In the genomic region with DNA sequence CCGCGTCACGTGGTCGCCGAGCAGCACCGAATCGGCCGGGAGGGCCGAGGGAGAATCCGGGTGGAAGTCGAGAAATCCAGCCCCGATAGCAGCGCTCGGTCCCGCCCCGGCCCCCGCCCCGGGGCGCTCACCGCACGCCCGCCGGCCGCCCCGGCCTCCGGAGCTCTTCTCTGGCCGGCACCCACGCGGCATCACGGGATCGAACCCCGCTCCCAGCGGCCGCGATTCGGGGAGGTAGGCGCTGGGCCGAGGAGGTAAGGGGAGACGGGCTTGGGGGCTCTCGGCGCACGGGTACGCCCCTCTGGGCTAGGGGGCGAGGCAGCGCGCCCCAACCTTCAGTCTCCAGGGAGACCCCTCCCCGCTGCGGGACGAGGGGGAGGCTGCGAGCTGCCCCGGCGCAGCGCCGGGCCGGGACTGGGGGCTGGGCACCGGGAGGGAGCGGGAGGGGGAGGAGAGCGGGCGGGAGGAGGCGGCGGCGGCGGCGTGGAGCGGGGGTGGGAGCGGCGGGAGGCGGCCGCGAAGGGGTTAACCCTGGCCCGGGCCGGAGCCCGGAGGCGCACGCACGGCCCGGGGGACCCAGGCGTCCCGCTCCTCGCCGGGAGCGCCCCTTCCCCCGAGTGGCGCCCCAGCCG, we compare ENCODE assay signal across 1 cellular context.
A peak's percentile ranks its signal among the peaks of the same experiment; 100 is the strongest.
TF ChIP-seq lines count a peak whose summit lies in the region.

No MANE protein-coding gene starts in this region.

TF ChIP-seq in HEK293, 187 proteins besides CTCF, POLR2A, EP300 and RAD21 (continued from another document):
- TF ChIP-seq, protein P1, sequence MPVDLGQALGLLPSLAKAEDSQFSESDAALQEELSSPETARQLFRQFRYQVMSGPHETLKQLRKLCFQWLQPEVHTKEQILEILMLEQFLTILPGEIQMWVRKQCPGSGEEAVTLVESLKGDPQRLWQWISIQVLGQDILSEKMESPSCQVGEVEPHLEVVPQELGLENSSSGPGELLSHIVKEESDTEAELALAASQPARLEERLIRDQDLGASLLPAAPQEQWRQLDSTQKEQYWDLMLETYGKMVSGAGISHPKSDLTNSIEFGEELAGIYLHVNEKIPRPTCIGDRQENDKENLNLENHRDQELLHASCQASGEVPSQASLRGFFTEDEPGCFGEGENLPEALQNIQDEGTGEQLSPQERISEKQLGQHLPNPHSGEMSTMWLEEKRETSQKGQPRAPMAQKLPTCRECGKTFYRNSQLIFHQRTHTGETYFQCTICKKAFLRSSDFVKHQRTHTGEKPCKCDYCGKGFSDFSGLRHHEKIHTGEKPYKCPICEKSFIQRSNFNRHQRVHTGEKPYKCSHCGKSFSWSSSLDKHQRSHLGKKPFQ (tag by site-specific recombination; IDR thresholded peaks at IDR 0.05) = no peak
- TF ChIP-seq GFI1B (tag by site-specific recombination; IDR thresholded peaks at IDR 0.05) (no peak), ZBTB17 (tag by site-specific recombination; IDR thresholded peaks at IDR 0.05) (peak; percentile 56; the same call in 1 of the 2 replicates), ZNF211 (tag by site-specific recombination; IDR thresholded peaks at IDR 0.05; ENCODE audit: low read depth) (no peak), ZFP41 (tag by site-specific recombination; IDR thresholded peaks at IDR 0.05; ENCODE audit: borderline replicate concordance) (no peak), ZNF274 (IDR thresholded peaks at IDR 0.05; ENCODE audit: low read length) (no peak), ZNF274 (tag by site-specific recombination; IDR thresholded peaks at IDR 0.05; ENCODE audit: borderline replicate concordance) (no peak), ZNF114 (tag by site-specific recombination; IDR thresholded peaks at IDR 0.05) (no peak), PRDM2 (tag by site-specific recombination; IDR thresholded peaks at IDR 0.05; ENCODE audit: borderline replicate concordance) (no peak), ZNF777 (tag by site-specific recombination; IDR thresholded peaks at IDR 0.05; ENCODE audit: borderline replicate concordance) (no peak), ZSCAN30 (tag by site-specific recombination; IDR thresholded peaks at IDR 0.05) (0 out of 2 replicates have a peak, but pooled peaks have one; percentile 46), PATZ1 (tag by site-specific recombination; IDR thresholded peaks at IDR 0.05) (no peak), ZBTB8A (tag by site-specific recombination; IDR thresholded peaks at IDR 0.05) (peak; percentile 69), ZNF530 (tag by site-specific recombination; IDR thresholded peaks at IDR 0.05; ENCODE audit: low read depth) (no peak), BCL6B (tag by site-specific recombination; IDR thresholded peaks at IDR 0.05) (no peak), SETDB1 (IDR thresholded peaks at IDR 0.05; ENCODE audit: insufficient read length, low read length) (no peak), ZNF23 (tag by site-specific recombination; IDR thresholded peaks at IDR 0.05; ENCODE audit: borderline replicate concordance) (no peak), ZNF416 (tag by site-specific recombination; IDR thresholded peaks at IDR 0.05) (no peak), INSM2 (tag by site-specific recombination; IDR thresholded peaks at IDR 0.05) (no peak), ELK4 (IDR thresholded peaks at IDR 0.05; ENCODE audit: borderline replicate concordance, low read depth, low read length) (no peak), HOXA7 (CRISPR knock-in tag; IDR thresholded peaks at IDR 0.05; ENCODE audit: borderline replicate concordance) (no peak), ZFP69B (tag by site-specific recombination; IDR thresholded peaks at IDR 0.05) (0 out of 2 replicates have a peak, but pooled peaks have one; percentile 17), ZNF175 (tag by site-specific recombination; IDR thresholded peaks at IDR 0.05) (no peak), ZNF768 (tag by site-specific recombination; IDR thresholded peaks at IDR 0.05) (no peak), ZNF391 (tag by site-specific recombination; IDR thresholded peaks at IDR 0.05; ENCODE audit: borderline replicate concordance, low read depth) (peak; percentile 48; the same call in 1 of the 2 replicates), SP7 (tag by site-specific recombination; IDR thresholded peaks at IDR 0.05) (no peak), ZNF521 (tag by site-specific recombination; IDR thresholded peaks at IDR 0.05) (no peak), ZNF658 (tag by site-specific recombination; IDR thresholded peaks at IDR 0.05) (no peak), ZNF202 (tag by site-specific recombination; IDR thresholded peaks at IDR 0.05; ENCODE audit: borderline replicate concordance) (0 out of 2 replicates have a peak, but pooled peaks have one; percentile 30), ZNF404 (tag by site-specific recombination; IDR thresholded peaks at IDR 0.05) (no peak), ZNF19 (tag by site-specific recombination; IDR thresholded peaks at IDR 0.05; ENCODE audit: low read depth) (no peak), ZFHX2 (tag by site-specific recombination; conservative IDR thresholded peaks at IDR 0.05) (peak; percentile 79), ZNF513 (tag by site-specific recombination; IDR thresholded peaks at IDR 0.05) (no peak)
- TF ChIP-seq, protein P2, sequence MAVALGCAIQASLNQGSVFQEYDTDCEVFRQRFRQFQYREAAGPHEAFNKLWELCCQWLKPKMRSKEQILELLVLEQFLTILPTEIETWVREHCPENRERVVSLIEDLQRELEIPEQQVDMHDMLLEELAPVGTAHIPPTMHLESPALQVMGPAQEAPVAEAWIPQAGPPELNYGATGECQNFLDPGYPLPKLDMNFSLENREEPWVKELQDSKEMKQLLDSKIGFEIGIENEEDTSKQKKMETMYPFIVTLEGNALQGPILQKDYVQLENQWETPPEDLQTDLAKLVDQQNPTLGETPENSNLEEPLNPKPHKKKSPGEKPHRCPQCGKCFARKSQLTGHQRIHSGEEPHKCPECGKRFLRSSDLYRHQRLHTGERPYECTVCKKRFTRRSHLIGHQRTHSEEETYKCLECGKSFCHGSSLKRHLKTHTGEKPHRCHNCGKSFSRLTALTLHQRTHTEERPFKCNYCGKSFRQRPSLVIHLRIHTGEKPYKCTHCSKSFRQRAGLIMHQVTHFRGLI (tag by site-specific recombination; IDR thresholded peaks at IDR 0.05) = no peak
- TF ChIP-seq, protein P3, sequence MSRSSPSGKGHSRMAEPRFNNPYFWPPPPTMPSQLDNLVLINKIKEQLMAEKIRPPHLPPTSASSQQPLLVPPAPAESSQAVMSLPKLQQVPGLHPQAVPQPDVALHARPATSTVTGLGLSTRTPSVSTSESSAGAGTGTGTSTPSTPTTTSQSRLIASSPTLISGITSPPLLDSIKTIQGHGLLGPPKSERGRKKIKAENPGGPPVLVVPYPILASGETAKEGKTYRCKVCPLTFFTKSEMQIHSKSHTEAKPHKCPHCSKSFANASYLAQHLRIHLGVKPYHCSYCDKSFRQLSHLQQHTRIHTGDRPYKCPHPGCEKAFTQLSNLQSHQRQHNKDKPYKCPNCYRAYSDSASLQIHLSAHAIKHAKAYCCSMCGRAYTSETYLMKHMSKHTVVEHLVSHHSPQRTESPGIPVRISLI (tag by site-specific recombination; IDR thresholded peaks at IDR 0.05) = no peak
- TF ChIP-seq, protein P4, sequence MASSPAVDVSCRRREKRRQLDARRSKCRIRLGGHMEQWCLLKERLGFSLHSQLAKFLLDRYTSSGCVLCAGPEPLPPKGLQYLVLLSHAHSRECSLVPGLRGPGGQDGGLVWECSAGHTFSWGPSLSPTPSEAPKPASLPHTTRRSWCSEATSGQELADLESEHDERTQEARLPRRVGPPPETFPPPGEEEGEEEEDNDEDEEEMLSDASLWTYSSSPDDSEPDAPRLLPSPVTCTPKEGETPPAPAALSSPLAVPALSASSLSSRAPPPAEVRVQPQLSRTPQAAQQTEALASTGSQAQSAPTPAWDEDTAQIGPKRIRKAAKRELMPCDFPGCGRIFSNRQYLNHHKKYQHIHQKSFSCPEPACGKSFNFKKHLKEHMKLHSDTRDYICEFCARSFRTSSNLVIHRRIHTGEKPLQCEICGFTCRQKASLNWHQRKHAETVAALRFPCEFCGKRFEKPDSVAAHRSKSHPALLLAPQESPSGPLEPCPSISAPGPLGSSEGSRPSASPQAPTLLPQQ (tag by site-specific recombination; IDR thresholded peaks at IDR 0.05) = peak; percentile 55; the same call in 1 of the 2 replicates
